Comparison of ENCODE assay signal across 12 cellular contexts in the genomic region with DNA sequence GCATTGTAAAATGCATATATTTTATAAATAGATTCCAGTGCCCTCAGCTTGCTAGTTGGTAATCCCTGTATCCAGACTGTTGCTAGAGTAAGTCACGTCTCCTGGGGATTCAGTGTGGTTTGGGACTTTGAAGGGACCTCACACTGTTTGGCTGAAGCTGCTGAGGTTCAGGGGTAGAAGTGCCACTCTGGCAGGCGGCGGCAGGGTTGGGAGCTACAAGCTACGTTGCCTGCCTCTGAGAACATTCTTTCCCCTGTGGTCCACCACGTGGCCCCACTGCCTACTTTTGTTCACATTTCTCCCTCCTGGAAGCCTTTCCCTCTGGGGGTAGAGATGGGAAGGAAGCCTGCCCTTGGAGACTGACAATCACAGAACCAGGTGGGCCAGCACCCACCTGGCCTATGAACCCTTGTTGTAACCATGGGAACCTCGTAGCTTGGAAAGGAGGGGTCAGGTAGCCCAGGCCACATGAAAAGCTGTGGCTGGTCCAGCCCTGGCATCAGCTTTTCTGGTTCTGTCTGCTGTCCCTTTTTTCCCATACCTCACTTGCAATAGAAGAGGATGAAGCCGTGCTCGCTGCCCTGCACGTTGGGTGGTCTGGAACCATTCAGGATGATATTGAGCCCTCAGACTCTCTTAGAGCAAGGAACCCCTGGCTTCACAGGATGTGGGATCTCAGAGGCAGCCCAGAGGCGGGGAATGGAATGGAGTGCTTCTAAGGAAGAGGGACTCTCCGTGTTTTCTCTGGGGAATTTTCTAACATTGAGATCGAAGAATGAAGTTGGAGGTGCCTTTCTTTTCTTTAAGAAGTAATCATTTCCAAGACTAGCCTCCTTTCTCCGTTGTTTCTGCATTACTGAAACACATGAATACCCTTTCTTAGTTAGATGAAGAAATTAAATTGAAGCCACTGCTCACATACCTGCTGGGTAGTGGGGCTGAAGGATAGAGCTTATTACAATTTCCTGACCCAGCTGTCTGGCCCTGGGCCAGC. TPM values are rescaled to one million over a fixed set of nuclear protein-coding genes. Genes with fewer than 3 reads are reported as not detected.
DNase-seq lines count a peak whose midpoint lies in the region; ATAC-seq, FAIRE-seq and TF ChIP-seq lines count a peak whose summit lies in the region.
"Had no signal": no experiment of that assay in that cellular context is flagged by ENCODE, and none has a peak within 500 bp of the region (broad histone marks: within the 10 kb centered on the region; RNA-seq: fewer than 3 reads in every experiment).

No MANE protein-coding gene starts in this region.

- H3K9me3 ChIP-seq in CD8-positive, alpha-beta T cell (ENCODE audit: low read length), result no peaks in the 10 kb centered on the region
- H3K9me3 ChIP-seq in pancreas, result no peaks in the 10 kb centered on the region
- H3K9me3 ChIP-seq in right cardiac atrium (ENCODE audit: control insufficient read depth, low read length), result no peaks in the 10 kb centered on the region
- H3K9me3 ChIP-seq: prostate gland had no signal

- no peak for TF ChIP-seq POLR2A in lower leg skin (IDR thresholded peaks at IDR 0.05)

- H3K9me3 Mint-ChIP-seq in CD8-positive, alpha-beta T cell, result no peaks in the 10 kb centered on the region

- no peak for DNase-seq in CD8-positive, alpha-beta T cell
- DNase-seq in NCI-H69 (lab: John Stamatoyannopoulos, UW) (peak; percentile 1), cerebellar cortex (ENCODE audit: low spot score) (peak; percentile 54), pancreas (no peak), lower leg skin (ENCODE audit: low spot score in 2 of 2) (no peak), GM19238 (ENCODE audit: insufficient read length, low spot score) (no peak), right cardiac atrium (no peak)
- DNase-seq: NCI-H345; stimulated activated CD4-positive, alpha-beta T cell treated with anti-CD3 and anti-CD28 coated beads, Interleukin-4, amount 100 ng/mL, for 4 hours; T1000 had no signal

- no peak for FAIRE-seq in pancreas (lab: Jason Lieb, UNC)

- ATAC-seq in CD8-positive, alpha-beta T cell, result no peak
- ATAC-seq in pancreas (no peak), right cardiac atrium (no peak)

- no peaks in the 10 kb centered on the region for H3K27me3 Mint-ChIP-seq in CD8-positive, alpha-beta T cell (ENCODE audit: low read depth)

- H3K4me3 ChIP-seq in CD8-positive, alpha-beta T cell (ENCODE audit: low read depth, low read length), result no peak overlapping the region
- peak overlapping the region in 1 of 4 donors; percentile 96 for H3K4me3 ChIP-seq in pancreas
- no peak overlapping the region for H3K4me3 ChIP-seq in lower leg skin (ENCODE audit: low read depth, poor library complexity, severe bottlenecking)
- no peak overlapping the region for H3K4me3 ChIP-seq in right cardiac atrium (ENCODE audit: low read length)
- H3K4me3 ChIP-seq: cardiac muscle cell, prostate gland had no signal

- H3K36me3 ChIP-seq in CD8-positive, alpha-beta T cell (ENCODE audit: insufficient read depth, low read length), result no peaks in the 10 kb centered on the region
- H3K36me3 ChIP-seq in pancreas, result no peaks in the 10 kb centered on the region
- H3K36me3 ChIP-seq: cardiac muscle cell, prostate gland had no signal

- peaks cover 15% of the 10 kb centered on the region for H3K36me3 Mint-ChIP-seq in CD8-positive, alpha-beta T cell

- intact Hi-C loops in CD8-positive, alpha-beta T cell (cut with DNase I, micrococcal nuclease), result loop anchor here in 1 of 2 experiments (5.0 to 10.0 kb wide), 2 partner anchors 53 to 1915 kb away; a partner anchor contains a TSS
- intact Hi-C loops in pancreas (cut with DNase I), result loop anchor here in 2 of 3 donors (5.0 to 10.0 kb wide), 2 partner anchors 112 to 125 kb away; no protein-coding TSS in a partner anchor
- intact Hi-C loops in lower leg skin (cut with DNase I; ENCODE audit: low total_unique reads), result loop anchor here (10.0 kb wide), 1 partner anchor 95 kb away; no protein-coding TSS in a partner anchor
- intact Hi-C loops in right cardiac atrium (cut with DNase I), result loop anchor here in 2 of 4 donors (5.0 kb wide), 2 partner anchors 87 to 117 kb away; no protein-coding TSS in a partner anchor

- H3K27ac ChIP-seq in CD8-positive, alpha-beta T cell (ENCODE audit: low read depth, low read length), result no peak overlapping the region
- H3K27ac ChIP-seq in pancreas (peak overlapping the region; percentile 5 to 68 (median 31)), right cardiac atrium (ENCODE audit: low read length) (no peak overlapping the region)
- H3K27ac ChIP-seq: prostate gland had no signal

- peaks cover 78% of the 10 kb centered on the region for H3K4me1 Mint-ChIP-seq in CD8-positive, alpha-beta T cell (ENCODE audit: low read depth)

- H3K27me3 ChIP-seq in CD8-positive, alpha-beta T cell (ENCODE audit: insufficient read depth, low read length), result no peaks in the 10 kb centered on the region
- no peaks in the 10 kb centered on the region for H3K27me3 ChIP-seq in pancreas
- no peaks in the 10 kb centered on the region for H3K27me3 ChIP-seq in right cardiac atrium (ENCODE audit: control insufficient read depth, insufficient read depth)

- CTCF ChIA-PET in CD8-positive, alpha-beta T cell (lab: Charles Lee), result interaction anchor here (0.7 to 10.1 kb wide), 15 partner anchors 9 to 125 kb away, joined by 3 to 109 read pairs (median 3); no protein-coding TSS in a partner anchor

- H3K27ac Mint-ChIP-seq in CD8-positive, alpha-beta T cell, result peak overlapping the region; percentile 62

- 60 to 68% methylated on average over 13 of the region's 13 CpGs for WGBS in pancreas, 2 donors
- 72 to 74% methylated on average over 13 of the region's 13 CpGs for WGBS in lower leg skin, 2 donors
- WGBS in right cardiac atrium, result 72% methylated on average over 13 of the region's 13 CpGs

- POLR2A ChIA-PET in CD8-positive, alpha-beta T cell (lab: Charles Lee), result interaction anchor here (0.7 to 2.7 kb wide), 7 partner anchors 9 to 143 kb away, joined by 3 to 11 read pairs (median 4); a partner anchor contains a TSS

- H3K4me1 ChIP-seq in CD8-positive, alpha-beta T cell (ENCODE audit: insufficient read depth, low read length), result peaks cover 81% of the 10 kb centered on the region
- H3K4me1 ChIP-seq in pancreas (peaks cover 27 to 53% (median 47%) of the 10 kb centered on the region in 3 donors), right cardiac atrium (ENCODE audit: control insufficient read depth, insufficient read depth, low read length) (peaks cover 5% of the 10 kb centered on the region)

- no peak for TF ChIP-seq CTCF in CD8-positive, alpha-beta T cell (IDR thresholded peaks at IDR 0.05)
- TF ChIP-seq CTCF in pancreas (IDR thresholded peaks at IDR 0.05) (no peak), lower leg skin (IDR thresholded peaks at IDR 0.05) (no peak)

- H3K4me3 Mint-ChIP-seq in CD8-positive, alpha-beta T cell, result no peak overlapping the region

RNA-seq across cellular contexts. Expression of a gene that starts 3.0 kb away (rescaled TPM):
- 10 to 100 TPM; 25.8 to 28.8 TPM for total RNA-seq in CD8-positive, alpha-beta T cell
- 10 to 100 TPM; 21.3 to 78.7 (median 45.7) TPM for total RNA-seq in pancreas
- polyA plus RNA-seq in pancreas, result 10 to 100 TPM in 1 of 2 donors, 1 to 10 TPM in 1; 9.4 to 12.0 TPM
- total RNA-seq in lower leg skin, result 10 to 100 TPM in 1 of 4 donors, 1 to 10 TPM in 3; 5.2 to 10.9 (median 7.6) TPM
- total RNA-seq in right cardiac atrium, result 10 to 100 TPM in 3 of 4 donors, 1 to 10 TPM in 1; 5.9 to 14.3 (median 10.5) TPM
- 4.7 TPM for polyA plus RNA-seq in right cardiac atrium

RNA-seq across cellular contexts. Expression of a gene that starts 42.6 kb away (rescaled TPM):
- 1 to 10 TPM; 1.8 to 2.1 TPM for total RNA-seq in CD8-positive, alpha-beta T cell
- 1 to 10 TPM in 5 of 6 donors, under 1 TPM in 1; 0.60 to 2.9 (median 2.1) TPM for total RNA-seq in pancreas
- polyA plus RNA-seq in pancreas, result 1 to 10 TPM in 1 of 2 donors, under 1 TPM in 1; 0.95 to 1.9 TPM
- total RNA-seq in lower leg skin, result 1 to 10 TPM in 1 of 4 donors, under 1 TPM in 2, not detected in 1; 0.08 to 1.5 (median 0.45) TPM
- 1 to 10 TPM; 1.6 to 6.4 (median 5.0) TPM for total RNA-seq in right cardiac atrium
- polyA plus RNA-seq in right cardiac atrium, result 3.0 TPM

RNA-seq across cellular contexts. Expression of a gene that starts 54.5 kb away (rescaled TPM):
- 1 to 10 TPM; 3.0 to 4.0 TPM for total RNA-seq in CD8-positive, alpha-beta T cell
- total RNA-seq in pancreas (1 to 10 TPM; 2.5 to 4.3 (median 3.5) TPM), lower leg skin (1 to 10 TPM in 3 of 4 donors, under 1 TPM in 1; 0.30 to 3.7 (median 2.3) TPM), right cardiac atrium (1 to 10 TPM; 3.0 to 5.7 (median 4.3) TPM)
- polyA plus RNA-seq in pancreas (1 to 10 TPM; 1.7 to 2.4 TPM), right cardiac atrium (2.7 TPM)

Comparison
In these comparisons a context has a peak if more than half of its experiments do, and no peak if none do; other contexts are left out.
1. DNase-seq: peak in NCI-H69 (single experiment) and cerebellar cortex (single experiment); none in CD8-positive, alpha-beta T cell (0 of 7), pancreas (0 of 6), lower leg skin (0 of 2), GM19238 (single experiment) and right cardiac atrium (0 of 3).
2. H3K27ac ChIP-seq: peak in pancreas (4 of 4); none in CD8-positive, alpha-beta T cell (single experiment) and right cardiac atrium (single experiment).